12 cellular contexts compared by ENCODE assay signal in genomic region chr7:155994253-155994811, GRCh38.
A peak's percentile ranks its signal among the peaks of the same experiment; 100 is the strongest.
DNase-seq lines count a peak whose midpoint lies in the region; ATAC-seq and TF ChIP-seq lines count a peak whose summit lies in the region.
"Had no signal": no experiment of that assay in that cellular context is flagged by ENCODE, and none has a peak within 500 bp of the region (broad histone marks: within the 10 kb centered on the region; RNA-seq: fewer than 3 reads in every experiment).

No MANE protein-coding gene starts in this region.

- no peak for TF ChIP-seq CTCF in CD8-positive, alpha-beta T cell (IDR thresholded peaks at IDR 0.05)
- TF ChIP-seq CTCF in prostate gland (IDR thresholded peaks at IDR 0.05): no peak

- POLR2A ChIA-PET in CD8-positive, alpha-beta T cell (lab: Charles Lee): no interaction called here

- H3K9me3 ChIP-seq in BLaER1 treated with 17β-estradiol and CSF1 and Interleukin-3, amounts not matched to agents 10 nM and 100 nM (replicated peaks in 1 of 11): peaks cover 0 to 10% (median 0%) of the 10 kb centered on the region in 11 experiments; a peak in 4 of 22 replicates
- no peaks in the 10 kb centered on the region for H3K9me3 ChIP-seq in CD8-positive, alpha-beta T cell (ENCODE audit: low read length)
- no peaks in the 10 kb centered on the region for H3K9me3 ChIP-seq in prostate gland
- H3K9me3 ChIP-seq: BE2C, SJCRH30 had no signal

- H3K36me3 ChIP-seq in BLaER1 treated with 17β-estradiol and CSF1 and Interleukin-3, amounts not matched to agents 10 nM and 100 nM: no peaks in the 10 kb centered on the region
- H3K36me3 ChIP-seq in CD8-positive, alpha-beta T cell (ENCODE audit: insufficient read depth, low read length): no peaks in the 10 kb centered on the region
- H3K36me3 ChIP-seq in prostate gland: no peaks in the 10 kb centered on the region
- H3K36me3 ChIP-seq: BE2C, SJCRH30 had no signal

- H3K27ac Mint-ChIP-seq in CD8-positive, alpha-beta T cell: no peak overlapping the region

- H3K4me1 Mint-ChIP-seq in CD8-positive, alpha-beta T cell (ENCODE audit: low read depth): peaks cover 56% of the 10 kb centered on the region

- no peak for TF ChIP-seq POLR2A in prostate gland (IDR thresholded peaks at IDR 0.05)
- no peak for TF ChIP-seq POLR2A in GM18505 (IDR thresholded peaks at IDR 0.05; ENCODE audit: borderline replicate concordance, extremely low read depth, insufficient read depth, insufficient read length)

- peak overlapping the region in 5 of 11 experiments; percentile 18 to 45 (median 33); a peak in 7 of 22 replicates for H3K9ac ChIP-seq in BLaER1 treated with 17β-estradiol and CSF1 and Interleukin-3, amounts not matched to agents 10 nM and 100 nM

- no peak overlapping the region; a peak in 1 of 20 replicates for H3K4me3 ChIP-seq in BLaER1 treated with 17β-estradiol and CSF1 and Interleukin-3, amounts not matched to agents 10 nM and 100 nM
- H3K4me3 ChIP-seq in CD8-positive, alpha-beta T cell (ENCODE audit: low read depth, low read length): no peak overlapping the region
- H3K4me3 ChIP-seq in prostate gland: no peak overlapping the region
- H3K4me3 ChIP-seq: SJCRH30 had no signal

- H3K9me3 Mint-ChIP-seq in CD8-positive, alpha-beta T cell: no peaks in the 10 kb centered on the region

- peaks cover 0 to 25% (median 5%) of the 10 kb centered on the region in 11 experiments; a peak in 9 of 22 replicates for H4K20me1 ChIP-seq in BLaER1 treated with 17β-estradiol and CSF1 and Interleukin-3, amounts not matched to agents 10 nM and 100 nM

- DNase-seq in CD8-positive, alpha-beta T cell: peak in 1 of 7 experiments; percentile 45
- DNase-seq in activated CD8-positive, alpha-beta memory T cell treated with anti-CD3 and anti-CD28 coated beads, Interleukin-2, amount 50 U/mL, for 48 hours: peak; percentile 45
- no peak for DNase-seq in prostate gland (ENCODE audit: low spot score)
- DNase-seq: BE2C, IMR-90, NCI-H2029, NCI-H524, SJCRH30 had no signal

- WGBS in prostate gland: 53% methylated on average over 7 of the region's 7 CpGs

- peaks cover 55 to 83% (median 73%) of the 10 kb centered on the region in 10 experiments for H3K4me1 ChIP-seq in BLaER1 treated with 17β-estradiol and CSF1 and Interleukin-3, amounts not matched to agents 10 nM and 100 nM
- H3K4me1 ChIP-seq in CD8-positive, alpha-beta T cell (ENCODE audit: insufficient read depth, low read length): peaks cover 64% of the 10 kb centered on the region
- H3K4me1 ChIP-seq in prostate gland (replicated peaks): no peaks in the 10 kb centered on the region
- H3K4me1 ChIP-seq: BE2C, SJCRH30 had no signal

- H3K4me3 Mint-ChIP-seq in CD8-positive, alpha-beta T cell: peak overlapping the region; percentile 61

- H3K27me3 ChIP-seq in BLaER1 treated with 17β-estradiol and CSF1 and Interleukin-3, amounts not matched to agents 10 nM and 100 nM: peaks cover 0 to 47% (median 4%) of the 10 kb centered on the region in 11 experiments; a peak in 11 of 22 replicates
- H3K27me3 ChIP-seq in CD8-positive, alpha-beta T cell (ENCODE audit: insufficient read depth, low read length): no peaks in the 10 kb centered on the region
- no peaks in the 10 kb centered on the region for H3K27me3 ChIP-seq in prostate gland (replicated peaks; ENCODE audit: insufficient read depth)
- H3K27me3 ChIP-seq: BE2C had no signal

- no peaks in the 10 kb centered on the region for H3K36me3 Mint-ChIP-seq in CD8-positive, alpha-beta T cell

- ATAC-seq in CD8-positive, alpha-beta T cell: no peak
- ATAC-seq in HG03025 (IDR thresholded peaks at IDR 0.05; ENCODE audit: low FRiP score, unreplicated experiment) (no peak), HG03469 (IDR thresholded peaks at IDR 0.05; ENCODE audit: unreplicated experiment) (no peak), GM18505 (IDR thresholded peaks at IDR 0.05; ENCODE audit: unreplicated experiment) (no peak)

- H3K4me2 ChIP-seq in BLaER1 treated with 17β-estradiol and CSF1 and Interleukin-3, amounts not matched to agents 10 nM and 100 nM: peak overlapping the region; percentile 80 to 96 (median 92)

- intact Hi-C loops in CD8-positive, alpha-beta T cell (cut with DNase I, micrococcal nuclease): no loop called here
- intact Hi-C loops in prostate gland (cut with DNase I): no loop called here

- H3K27ac ChIP-seq in BLaER1 treated with 17β-estradiol and CSF1 and Interleukin-3, amounts not matched to agents 10 nM and 100 nM: peak overlapping the region in 9 of 11 experiments; percentile 7 to 66 (median 52); a peak in 15 of 22 replicates
- H3K27ac ChIP-seq in CD8-positive, alpha-beta T cell (ENCODE audit: low read depth, low read length): no peak overlapping the region
- H3K27ac ChIP-seq in prostate gland: peak overlapping the region; percentile 12 to 18
- H3K27ac ChIP-seq: SJCRH30 had no signal

- CTCF ChIA-PET in CD8-positive, alpha-beta T cell (lab: Charles Lee): no interaction called here

- H3K27me3 Mint-ChIP-seq in CD8-positive, alpha-beta T cell (ENCODE audit: low read depth): peaks cover 10% of the 10 kb centered on the region
